ENCODE assay signal across 17 cellular contexts in the genomic region with DNA sequence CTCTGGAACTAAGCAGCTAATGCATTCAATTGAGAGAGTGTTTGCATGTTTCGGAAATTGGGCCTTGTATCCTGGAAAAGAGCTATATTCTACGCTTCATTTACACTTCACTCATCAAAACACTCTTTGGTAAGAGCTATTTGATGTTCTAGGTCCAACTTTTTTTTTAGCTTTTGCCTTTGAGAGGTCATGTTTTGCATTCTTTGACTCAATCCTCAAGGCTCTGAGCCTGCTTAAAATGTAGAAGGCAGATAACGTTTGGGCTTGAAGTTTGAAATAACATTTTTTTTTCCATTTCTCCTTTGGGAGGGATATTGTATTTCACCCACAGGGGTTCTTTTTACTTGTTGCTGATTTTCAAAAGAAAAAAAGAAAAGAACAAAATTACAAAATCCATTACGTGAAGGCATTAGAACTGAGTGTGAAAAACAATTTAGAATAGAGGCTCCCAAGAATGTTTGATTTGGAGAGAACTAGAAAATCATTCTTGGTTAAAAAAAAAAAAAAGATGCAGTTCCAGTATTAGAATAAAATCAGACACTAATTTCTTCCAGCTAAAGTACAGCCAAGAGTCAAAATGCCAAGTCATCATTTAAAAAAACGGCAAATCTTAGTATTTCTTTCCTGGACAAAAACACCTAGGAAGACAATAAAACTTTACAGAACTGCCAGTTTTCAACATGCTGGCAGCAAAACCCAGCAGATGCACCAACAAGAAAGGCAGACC.
DNase-seq lines count a peak whose midpoint lies in the region; ATAC-seq and TF ChIP-seq lines count a peak whose summit lies in the region.
"Had no signal": no experiment of that assay in that cellular context is flagged by ENCODE, and none has a peak within 500 bp of the region (broad histone marks: within the 10 kb centered on the region; RNA-seq: fewer than 3 reads in every experiment).

No MANE protein-coding gene starts in this region.

- no peak overlapping the region for H3K4me3 Mint-ChIP-seq in immature natural killer cell

- H3K9me3 ChIP-seq in gastroesophageal sphincter: no peaks in the 10 kb centered on the region
- H3K9me3 ChIP-seq: Caco-2 had no signal

- TF ChIP-seq EP300 in gastroesophageal sphincter (IDR thresholded peaks at IDR 0.05): no peak

- 21 to 35% methylated on average over 5 of the region's 5 CpGs for WGBS in gastroesophageal sphincter (ENCODE audit: low coverage in 1 of 2), 2 donors
- WGBS in lower leg skin, 2 donors: 47 to 54% methylated on average over 5 of the region's 5 CpGs

- no peak overlapping the region for H3K27ac Mint-ChIP-seq in immature natural killer cell

- H3K4me1 Mint-ChIP-seq in immature natural killer cell: no peaks in the 10 kb centered on the region

- peaks cover 0 to 4% (median under 1%) of the 10 kb centered on the region in 6 donors for H3K9me3 Mint-ChIP-seq in immature natural killer cell

- peak overlapping the region in 2 of 4 donors; percentile 43 to 53 for H3K27ac ChIP-seq in gastroesophageal sphincter
- H3K27ac ChIP-seq: SK-N-MC had no signal

- intact Hi-C loops in lower leg skin (cut with DNase I; ENCODE audit: low total_unique reads): no loop called here

- H3K4me3 ChIP-seq in gastroesophageal sphincter (no peak overlapping the region), lower leg skin (ENCODE audit: low read depth, poor library complexity, severe bottlenecking) (no peak overlapping the region)
- H3K4me3 ChIP-seq: SK-N-MC had no signal

- H3K36me3 ChIP-seq in gastroesophageal sphincter: no peaks in the 10 kb centered on the region

- TF ChIP-seq POLR2A in gastroesophageal sphincter (IDR thresholded peaks at IDR 0.05): no peak
- no peak for TF ChIP-seq POLR2A in lower leg skin (IDR thresholded peaks at IDR 0.05)

- TF ChIP-seq CTCF in gastroesophageal sphincter (IDR thresholded peaks at IDR 0.05) (no peak), lower leg skin (IDR thresholded peaks at IDR 0.05) (no peak)

- H3K36me3 Mint-ChIP-seq in immature natural killer cell: no peaks in the 10 kb centered on the region

- peak; percentile 57 for DNase-seq in DMS79 (lab: John Stamatoyannopoulos, UW)
- peak; percentile 53 for DNase-seq in astrocyte of the hippocampus (ENCODE audit: low read depth, low spot score)
- DNase-seq in T-helper 1 cell: no peak
- no peak for DNase-seq in lower leg skin (ENCODE audit: low spot score in 2 of 2)
- DNase-seq in SHP77 treated with DMSO at 0.1 percent for 48 hours (lab: John Stamatoyannopoulos, UW): no peak
- DNase-seq in immature natural killer cell: no peak
- DNase-seq: AML-193; Caco-2; DMS53; NCI-H146; NCI-H226; NCI-H526; NK-92 treated with Interleukin-12 subunit alpha and Interleukin-12 subunit beta, amount 100 ng/mL, for 24 hours; PC-3 had no signal

- peaks cover 0 to 17% (median 6%) of the 10 kb centered on the region in 3 donors for H3K4me1 ChIP-seq in gastroesophageal sphincter
- H3K4me1 ChIP-seq: Caco-2 had no signal

- H3K27me3 Mint-ChIP-seq in immature natural killer cell (ENCODE audit: low read depth in 3 of 3): peaks cover 0 to 4% (median 2%) of the 10 kb centered on the region in 3 donors

- no peaks in the 10 kb centered on the region for H3K27me3 ChIP-seq in gastroesophageal sphincter

- ATAC-seq in HG03103 (IDR thresholded peaks at IDR 0.05; ENCODE audit: low read depth, unreplicated experiment) (peak; percentile 3), gastroesophageal sphincter (peak; percentile 36)
- ATAC-seq: PC-3 had no signal

Comparison
In these comparisons a context has a peak if more than half of its experiments do, and no peak if none do; other contexts are left out.
1. DNase-seq: peak in DMS79 (single experiment) and astrocyte of the hippocampus (single experiment); none in T-helper 1 cell (0 of 5), lower leg skin (0 of 2), SHP77 treated with DMSO at 0.1 percent for 48 hours (single experiment) and immature natural killer cell (0 of 3).